Comparison of ENCODE assay signal across 1 cellular context in the genomic region with DNA sequence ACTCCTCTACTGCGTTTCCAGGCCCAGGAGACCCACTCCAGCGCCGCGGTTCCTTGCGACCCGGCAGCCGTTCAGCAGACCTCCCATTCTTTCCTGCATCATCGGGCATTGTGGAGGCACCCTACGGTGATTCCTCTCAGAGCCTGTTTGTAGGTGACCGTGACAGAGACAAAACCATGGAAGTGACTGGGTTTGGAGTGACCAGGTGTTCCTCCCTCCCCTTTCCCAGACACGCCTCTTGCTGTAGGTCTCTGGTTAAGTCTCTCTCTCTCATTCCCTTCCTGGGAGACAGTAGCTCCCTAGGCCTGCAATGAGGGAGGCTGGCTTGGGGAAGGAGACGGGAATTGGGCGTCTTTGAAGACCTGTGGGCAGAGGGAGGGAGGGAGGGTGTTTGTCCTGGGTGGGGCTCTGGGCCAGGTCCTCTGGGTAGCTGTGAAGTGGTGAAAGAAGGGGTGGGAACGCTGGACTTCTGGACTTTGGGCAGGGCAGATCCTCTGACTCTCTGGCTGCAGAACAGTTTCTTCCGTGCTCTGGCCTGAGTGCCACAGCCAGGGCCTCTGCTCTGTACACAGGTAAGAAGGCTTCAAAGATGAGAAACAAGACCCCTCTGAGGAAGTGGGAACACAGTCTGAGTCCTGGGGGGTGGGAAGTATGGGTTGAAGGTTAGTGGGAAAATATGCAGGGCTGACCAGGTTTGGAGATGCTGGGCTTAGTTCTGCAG.
TF ChIP-seq lines count a peak whose summit lies in the region.

No MANE protein-coding gene starts in this region.

TF ChIP-seq in HepG2, 621 proteins besides CTCF, POLR2A, EP300 and RAD21 (continued from another document):
- 0 out of 2 replicates have a peak, but pooled peaks have one; percentile 15 for TF ChIP-seq KLF9 (CRISPR knock-in tag; IDR thresholded peaks at IDR 0.05; ENCODE audit: low read depth)
- TF ChIP-seq THAP11 (CRISPR knock-in tag; IDR thresholded peaks at IDR 0.05), result peak; percentile 19; the same call in 1 of the 2 replicates
- no peak; the same call in 1 of the 2 replicates for TF ChIP-seq ZNF777 (CRISPR knock-in tag; IDR thresholded peaks at IDR 0.05)
- TF ChIP-seq, protein P1, sequence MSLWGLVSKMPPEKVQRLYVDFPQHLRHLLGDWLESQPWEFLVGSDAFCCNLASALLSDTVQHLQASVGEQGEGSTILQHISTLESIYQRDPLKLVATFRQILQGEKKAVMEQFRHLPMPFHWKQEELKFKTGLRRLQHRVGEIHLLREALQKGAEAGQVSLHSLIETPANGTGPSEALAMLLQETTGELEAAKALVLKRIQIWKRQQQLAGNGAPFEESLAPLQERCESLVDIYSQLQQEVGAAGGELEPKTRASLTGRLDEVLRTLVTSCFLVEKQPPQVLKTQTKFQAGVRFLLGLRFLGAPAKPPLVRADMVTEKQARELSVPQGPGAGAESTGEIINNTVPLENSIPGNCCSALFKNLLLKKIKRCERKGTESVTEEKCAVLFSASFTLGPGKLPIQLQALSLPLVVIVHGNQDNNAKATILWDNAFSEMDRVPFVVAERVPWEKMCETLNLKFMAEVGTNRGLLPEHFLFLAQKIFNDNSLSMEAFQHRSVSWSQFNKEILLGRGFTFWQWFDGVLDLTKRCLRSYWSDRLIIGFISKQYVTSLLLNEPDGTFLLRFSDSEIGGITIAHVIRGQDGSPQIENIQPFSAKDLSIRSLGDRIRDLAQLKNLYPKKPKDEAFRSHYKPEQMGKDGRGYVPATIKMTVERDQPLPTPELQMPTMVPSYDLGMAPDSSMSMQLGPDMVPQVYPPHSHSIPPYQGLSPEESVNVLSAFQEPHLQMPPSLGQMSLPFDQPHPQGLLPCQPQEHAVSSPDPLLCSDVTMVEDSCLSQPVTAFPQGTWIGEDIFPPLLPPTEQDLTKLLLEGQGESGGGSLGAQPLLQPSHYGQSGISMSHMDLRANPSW (CRISPR knock-in tag; IDR thresholded peaks at IDR 0.05; ENCODE audit: borderline replicate concordance), result 0 out of 2 replicates have a peak, but pooled peaks have one; percentile 89
- TF ChIP-seq HIVEP1 (CRISPR knock-in tag; IDR thresholded peaks at IDR 0.05), result peak; percentile 74
- TF ChIP-seq, protein P2, sequence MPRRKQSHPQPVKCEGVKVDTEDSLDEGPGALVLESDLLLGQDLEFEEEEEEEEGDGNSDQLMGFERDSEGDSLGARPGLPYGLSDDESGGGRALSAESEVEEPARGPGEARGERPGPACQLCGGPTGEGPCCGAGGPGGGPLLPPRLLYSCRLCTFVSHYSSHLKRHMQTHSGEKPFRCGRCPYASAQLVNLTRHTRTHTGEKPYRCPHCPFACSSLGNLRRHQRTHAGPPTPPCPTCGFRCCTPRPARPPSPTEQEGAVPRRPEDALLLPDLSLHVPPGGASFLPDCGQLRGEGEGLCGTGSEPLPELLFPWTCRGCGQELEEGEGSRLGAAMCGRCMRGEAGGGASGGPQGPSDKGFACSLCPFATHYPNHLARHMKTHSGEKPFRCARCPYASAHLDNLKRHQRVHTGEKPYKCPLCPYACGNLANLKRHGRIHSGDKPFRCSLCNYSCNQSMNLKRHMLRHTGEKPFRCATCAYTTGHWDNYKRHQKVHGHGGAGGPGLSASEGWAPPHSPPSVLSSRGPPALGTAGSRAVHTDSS (CRISPR knock-in tag; conservative IDR thresholded peaks at IDR 0.05), result no peak
- TF ChIP-seq NRL (CRISPR knock-in tag; IDR thresholded peaks at IDR 0.05; ENCODE audit: borderline replicate concordance), result peak; percentile 55; the same call in 1 of the 2 replicates
- TF ChIP-seq ZSCAN22 (CRISPR knock-in tag; IDR thresholded peaks at IDR 0.05), result no peak
- TF ChIP-seq ZNF768 (CRISPR knock-in tag; IDR thresholded peaks at IDR 0.05), result peak; percentile 28; the same call in 1 of the 2 replicates
- TF ChIP-seq NFIC (IDR thresholded peaks at IDR 0.05; ENCODE audit: low read length), result peak; percentile 41; the same call in 1 of the 2 replicates
- peak; percentile 50; the same call in 1 of the 2 replicates for TF ChIP-seq ZNF34 (CRISPR knock-in tag; IDR thresholded peaks at IDR 0.05; ENCODE audit: borderline replicate concordance)
- peak; percentile 67 for TF ChIP-seq TEAD3 (CRISPR knock-in tag; optimal IDR thresholded peaks at IDR 0.05; ENCODE audit: borderline replicate concordance)
- TF ChIP-seq ERF (CRISPR knock-in tag; IDR thresholded peaks at IDR 0.05), result peak; percentile 65
- TF ChIP-seq ZNF879 (CRISPR knock-in tag; IDR thresholded peaks at IDR 0.05), result 0 out of 2 replicates have a peak, but pooled peaks have one; percentile 42
- peak; percentile 57; the same call in 1 of the 2 replicates for TF ChIP-seq ZNF441 (CRISPR knock-in tag; IDR thresholded peaks at IDR 0.05; ENCODE audit: borderline replicate concordance)
